1 cellular context compared by ENCODE assay signal in genomic region chr4:8939160-8939855, GRCh38.
TF ChIP-seq lines count a peak whose summit lies in the region.

No MANE protein-coding gene starts in this region.

TF ChIP-seq in WTC11, 78 proteins besides CTCF, POLR2A, EP300 and RAD21 (continued from another document):
- TF ChIP-seq ZNF281 (CRISPR knock-in tag; IDR thresholded peaks at IDR 0.05), result no peak
